In genomic region chr21:29360799-29361765, GRCh38 we compare ENCODE assay signal across 10 cellular contexts.
DNase-seq lines count a peak whose midpoint lies in the region; ATAC-seq and TF ChIP-seq lines count a peak whose summit lies in the region.
"Had no signal": no experiment of that assay in that cellular context is flagged by ENCODE, and none has a peak within 500 bp of the region (broad histone marks: within the 10 kb centered on the region; RNA-seq: fewer than 3 reads in every experiment).

No MANE protein-coding gene starts in this region.

- TF ChIP-seq CTCF in chondrocyte (IDR thresholded peaks at IDR 0.05) (peak; percentile 50), neural progenitor cell (IDR thresholded peaks at IDR 0.05) (peak; percentile 42), psoas muscle (IDR thresholded peaks at IDR 0.05) (no peak)

- H3K4me3 ChIP-seq in neural progenitor cell = no peak overlapping the region
- H3K4me3 ChIP-seq in psoas muscle = no peak overlapping the region

- H3K79me2 ChIP-seq in neural progenitor cell (ENCODE audit: low read depth) = no peaks in the 10 kb centered on the region
- H3K79me2 ChIP-seq: parathyroid adenoma had no signal

- intact Hi-C loops in psoas muscle (cut with DNase I) = no loop called here

- H3K4me1 Mint-ChIP-seq in chondrocyte (ENCODE audit: low read depth) = no peaks in the 10 kb centered on the region
- no peaks in the 10 kb centered on the region for H3K4me1 Mint-ChIP-seq in neural progenitor cell
- peaks cover 8% of the 10 kb centered on the region for H3K4me1 Mint-ChIP-seq in activated naive CD4-positive, alpha-beta T cell treated with anti-CD3 and anti-CD28 coated beads, Interleukin-2, amount 10 ng/mL, durations not matched to agents 7 days and 5 days

- no peaks in the 10 kb centered on the region for H4K20me1 ChIP-seq in neural progenitor cell (ENCODE audit: low read depth)

- H3K9me3 ChIP-seq in neural progenitor cell (ENCODE audit: low read depth) (no peaks in the 10 kb centered on the region), psoas muscle (no peaks in the 10 kb centered on the region)

- H3K36me3 Mint-ChIP-seq in chondrocyte (ENCODE audit: low read depth) = peaks cover 7% of the 10 kb centered on the region
- H3K36me3 Mint-ChIP-seq in neural progenitor cell = peaks cover 14% of the 10 kb centered on the region
- peaks cover 8% of the 10 kb centered on the region for H3K36me3 Mint-ChIP-seq in activated naive CD4-positive, alpha-beta T cell treated with anti-CD3 and anti-CD28 coated beads, Interleukin-2, amount 10 ng/mL, durations not matched to agents 7 days and 5 days

- H3K4me3 Mint-ChIP-seq in chondrocyte (ENCODE audit: unreplicated experiment) (no peak overlapping the region), neural progenitor cell (no peak overlapping the region)
- H3K4me3 Mint-ChIP-seq in activated naive CD4-positive, alpha-beta T cell treated with anti-CD3 and anti-CD28 coated beads, Interleukin-2, amount 10 ng/mL, durations not matched to agents 7 days and 5 days = no peak overlapping the region

- H3K4me1 ChIP-seq in neural progenitor cell = peaks cover 3% of the 10 kb centered on the region
- H3K4me1 ChIP-seq in psoas muscle = no peaks in the 10 kb centered on the region
- H3K4me1 ChIP-seq: parathyroid adenoma had no signal

- H2AFZ ChIP-seq in neural progenitor cell (replicated peaks) = no peak overlapping the region
- H2AFZ ChIP-seq: parathyroid adenoma had no signal

- no peaks in the 10 kb centered on the region for H3K36me3 ChIP-seq in neural progenitor cell
- peaks cover 0 to 22% of the 10 kb centered on the region in 2 donors for H3K36me3 ChIP-seq in psoas muscle (ENCODE audit: insufficient read depth in 1 of 2, low read depth in 1 of 2)

- WGBS in psoas muscle, 3 donors = 79 to 81% (median 81%) methylated on average over 9 of the region's 9 CpGs

- H3K27me3 Mint-ChIP-seq in chondrocyte (ENCODE audit: low read depth) = no peaks in the 10 kb centered on the region
- no peaks in the 10 kb centered on the region for H3K27me3 Mint-ChIP-seq in neural progenitor cell (ENCODE audit: insufficient read depth, low read depth)
- H3K27me3 Mint-ChIP-seq in activated naive CD4-positive, alpha-beta T cell treated with anti-CD3 and anti-CD28 coated beads, Interleukin-2, amount 10 ng/mL, durations not matched to agents 7 days and 5 days = no peaks in the 10 kb centered on the region

- DNase-seq in NCI-H2107 treated with DMSO at 0.1 percent for 48 hours (lab: John Stamatoyannopoulos, UW; ENCODE audit: unreplicated experiment) = peak; percentile 42
- DNase-seq in NCI-H2107 (lab: John Stamatoyannopoulos, UW) = no peak
- DNase-seq in NCI-H2227 (lab: John Stamatoyannopoulos, UW; ENCODE audit: unreplicated experiment) = peak; percentile 31
- DNase-seq in chondrocyte (ENCODE audit: low spot score) = no peak
- peak; percentile 33 for DNase-seq in neural progenitor cell (ENCODE audit: low spot score)
- no peak for DNase-seq in psoas muscle
- no peak for DNase-seq in activated naive CD4-positive, alpha-beta T cell treated with anti-CD3 and anti-CD28 coated beads, Interleukin-2, amount 10 ng/mL, durations not matched to agents 7 days and 5 days
- DNase-seq in activated CD8-positive, alpha-beta memory T cell treated with anti-CD3 and anti-CD28 coated beads, Interleukin-2, amount 50 U/mL, for 4 hours = no peak
- DNase-seq: activated CD8-positive, alpha-beta memory T cell treated with anti-CD3 and anti-CD28 coated beads for 24 hours had no signal

- no peak overlapping the region for H3K27ac ChIP-seq in neural progenitor cell
- no peak overlapping the region for H3K27ac ChIP-seq in psoas muscle
- H3K27ac ChIP-seq: parathyroid adenoma had no signal

- no peak overlapping the region for H3K9ac ChIP-seq in neural progenitor cell
- H3K9ac ChIP-seq: parathyroid adenoma had no signal

- no peak for ATAC-seq in psoas muscle

- H3F3A ChIP-seq in neural progenitor cell (ENCODE audit: low read depth) = no peaks in the 10 kb centered on the region

- H3K27ac Mint-ChIP-seq in chondrocyte (ENCODE audit: unreplicated experiment) (no peak overlapping the region), neural progenitor cell (peak overlapping the region; percentile 84)
- no peak overlapping the region for H3K27ac Mint-ChIP-seq in activated naive CD4-positive, alpha-beta T cell treated with anti-CD3 and anti-CD28 coated beads, Interleukin-2, amount 10 ng/mL, durations not matched to agents 7 days and 5 days

- CTCF ChIA-PET in activated naive CD4-positive, alpha-beta T cell treated with anti-CD3 and anti-CD28 coated beads, Interleukin-2, amount 10 ng/mL, durations not matched to agents 7 days and 5 days (lab: Charles Lee) = interaction anchor here (0.9 to 2.7 kb wide), 10 partner anchors 9 to 683 kb away, joined by 3 to 16 read pairs (median 3); no protein-coding TSS in a partner anchor

- no peaks in the 10 kb centered on the region for H3K27me3 ChIP-seq in neural progenitor cell
- no peaks in the 10 kb centered on the region for H3K27me3 ChIP-seq in psoas muscle (ENCODE audit: insufficient read depth in 3 of 3, low read length in 2 of 3)

- peaks cover 3% of the 10 kb centered on the region for H3K9me3 Mint-ChIP-seq in chondrocyte (ENCODE audit: low read depth)
- no peaks in the 10 kb centered on the region for H3K9me3 Mint-ChIP-seq in neural progenitor cell
- no peaks in the 10 kb centered on the region for H3K9me3 Mint-ChIP-seq in activated naive CD4-positive, alpha-beta T cell treated with anti-CD3 and anti-CD28 coated beads, Interleukin-2, amount 10 ng/mL, durations not matched to agents 7 days and 5 days

- H3K4me2 ChIP-seq in neural progenitor cell = no peak overlapping the region

Comparison
In these comparisons a context has a peak if more than half of its experiments do, and no peak if none do; other contexts are left out.
1. DNase-seq: peak in NCI-H2107 treated with DMSO at 0.1 percent for 48 hours (single experiment), NCI-H2227 (single experiment) and neural progenitor cell (single experiment); none in NCI-H2107 (single experiment), chondrocyte (single experiment), psoas muscle (0 of 2), activated naive CD4-positive, alpha-beta T cell treated with anti-CD3 and anti-CD28 coated beads, Interleukin-2, amount 10 ng/mL, durations not matched to agents 7 days and 5 days (single experiment) and activated CD8-positive, alpha-beta memory T cell treated with anti-CD3 and anti-CD28 coated beads, Interleukin-2, amount 50 U/mL, for 4 hours (single experiment).